In genomic region chr7:28926871-28927597, GRCh38 we compare ENCODE assay signal across 8 cellular contexts. TPM values are rescaled to one million over a fixed set of nuclear protein-coding genes. Genes with fewer than 3 reads are reported as not detected.
DNase-seq lines count a peak whose midpoint lies in the region; ATAC-seq and TF ChIP-seq lines count a peak whose summit lies in the region.

No MANE protein-coding gene starts in this region.

- peak overlapping the region; percentile 79 for H3K4me3 Mint-ChIP-seq in activated T-cell treated with anti-CD3 and anti-CD28 coated beads, Interleukin-2, amount 50 U/mL, for 24 hours
- peak overlapping the region; percentile 77 to 98 (median 93) for H3K4me3 Mint-ChIP-seq in naive B cell

- H3K9me3 ChIP-seq in fibroblast of lung (ENCODE audit: control insufficient read depth, insufficient read depth, low read depth, low read length): no peaks in the 10 kb centered on the region

- peak overlapping the region; percentile 67 for H3K27ac Mint-ChIP-seq in activated T-cell treated with anti-CD3 and anti-CD28 coated beads, Interleukin-2, amount 50 U/mL, for 24 hours
- peak overlapping the region in 3 of 6 donors; percentile 22 to 94 (median 54) for H3K27ac Mint-ChIP-seq in naive B cell

- peak overlapping the region; percentile 56 for H2AFZ ChIP-seq in fibroblast of lung (ENCODE audit: low read length)

- peaks cover 25% of the 10 kb centered on the region for H3K4me1 Mint-ChIP-seq in activated T-cell treated with anti-CD3 and anti-CD28 coated beads, Interleukin-2, amount 50 U/mL, for 24 hours (ENCODE audit: low read depth)
- peaks cover 13 to 18% (median 13%) of the 10 kb centered on the region in 3 donors for H3K4me1 Mint-ChIP-seq in naive B cell

- DNase-seq in DMS79 treated with DMSO at 0.1 percent for 48 hours (lab: John Stamatoyannopoulos, UW) (peak; percentile 92), KBM-7 (peak; percentile 84), OCI-M2 (lab: John Stamatoyannopoulos, UW; ENCODE audit: unreplicated experiment) (peak; percentile 45), fibroblast of lung (ENCODE audit: low read depth in 2 of 2) (peak; percentile 84 to 94), naive B cell (peak; percentile 63), stromal cell of bone marrow (ENCODE audit: low read depth) (peak; percentile 79)
- peak; percentile 61 for DNase-seq in activated T-cell treated with anti-CD3 and anti-CD28 coated beads, Interleukin-2, amount 50 U/mL, for 24 hours

- no peaks in the 10 kb centered on the region for H3K36me3 Mint-ChIP-seq in activated T-cell treated with anti-CD3 and anti-CD28 coated beads, Interleukin-2, amount 50 U/mL, for 24 hours (ENCODE audit: low read depth)
- H3K36me3 Mint-ChIP-seq in naive B cell: no peaks in the 10 kb centered on the region

- H3K4me3 ChIP-seq in fibroblast of lung (replicated peaks in 1 of 4; ENCODE audit: control extremely low read depth in 1 of 4, insufficient read depth in 1 of 4, low read depth in 3 of 4, low read length in 4 of 4): peak overlapping the region; percentile 34 to 72 (median 54)

- TF ChIP-seq CTCF in fibroblast of lung (conservative IDR thresholded peaks at IDR 0.05 in 1 of 2, IDR thresholded peaks at IDR 0.05 in 1 of 2; ENCODE audit: low read depth in 1 of 2, low read length in 2 of 2): peak; percentile 78 to 82

- H3K4me2 ChIP-seq in fibroblast of lung (ENCODE audit: extremely low read depth, insufficient read depth, low read length): peak overlapping the region; percentile 71

- peaks cover 19% of the 10 kb centered on the region for H3K27me3 Mint-ChIP-seq in activated T-cell treated with anti-CD3 and anti-CD28 coated beads, Interleukin-2, amount 50 U/mL, for 24 hours
- peaks cover 9 to 12% (median 12%) of the 10 kb centered on the region in 3 donors for H3K27me3 Mint-ChIP-seq in naive B cell

- no peaks in the 10 kb centered on the region for H3K9me3 Mint-ChIP-seq in activated T-cell treated with anti-CD3 and anti-CD28 coated beads, Interleukin-2, amount 50 U/mL, for 24 hours
- peaks cover 0 to 5% (median 0%) of the 10 kb centered on the region in 7 donors for H3K9me3 Mint-ChIP-seq in naive B cell

- no peak overlapping the region for H3K27ac ChIP-seq in fibroblast of lung (ENCODE audit: insufficient read depth, low read length)

- in situ Hi-C loops in KBM-7 (cut with MboI; ENCODE audit: low pct_unique_long_range_greater_than_20kb, low sequenced_read_pairs): no loop called here

- no peaks in the 10 kb centered on the region for H3K36me3 ChIP-seq in fibroblast of lung (ENCODE audit: control insufficient read depth, insufficient read depth, low read length)

- H3K27me3 ChIP-seq in fibroblast of lung (ENCODE audit: control insufficient read depth, insufficient read depth, low read length): peaks cover 2% of the 10 kb centered on the region

- H3K9ac ChIP-seq in fibroblast of lung (ENCODE audit: insufficient read depth, low read length): no peak overlapping the region

- H4K20me1 ChIP-seq in fibroblast of lung (ENCODE audit: control insufficient read depth, extremely low read depth, insufficient read depth, low read length): no peaks in the 10 kb centered on the region

- H3K4me1 ChIP-seq in fibroblast of lung (ENCODE audit: control insufficient read depth, extremely low read depth, insufficient read depth, low read length): no peaks in the 10 kb centered on the region

- H3K79me2 ChIP-seq in fibroblast of lung (ENCODE audit: control insufficient read depth, insufficient read depth, low read length): no peaks in the 10 kb centered on the region

- peak; percentile 76 for ATAC-seq in GM21737 (IDR thresholded peaks at IDR 0.05; ENCODE audit: unreplicated experiment)
- peak; percentile 97 for ATAC-seq in naive B cell (ENCODE audit: low read depth in 2 of 2)

RNA-seq across cellular contexts. Expression of gene TRIL, which starts 31.1 kb away (rescaled TPM):
- total RNA-seq in fibroblast of lung: 0.17 and 0.77 TPM in 2 replicates
- 0.10 and 0.14 TPM in 2 replicates for polyA plus RNA-seq in fibroblast of lung
- polyA plus RNA-seq in fibroblast of lung (2012): 0.15 and 0.23 TPM in 2 replicates
- 0.07 TPM in 1 of 2 replicates, not detected in the other for polyA minus RNA-seq in fibroblast of lung (ENCODE audit: low replicate concordance)
- not detected for polyA plus RNA-seq in naive B cell (ENCODE audit: low read depth in 6 of 6)
